8 cellular contexts compared by ENCODE assay signal in genomic region chr10:46841051-46841593, GRCh38.
DNase-seq lines count a peak whose midpoint lies in the region; ATAC-seq, FAIRE-seq and TF ChIP-seq lines count a peak whose summit lies in the region.
"Not testable (repeated sequence)": the region's sequence is repeated elsewhere in the genome, so short reads cannot be mapped to it uniquely, and the experiment has no call there.

No MANE protein-coding gene starts in this region.

- TF ChIP-seq POLR2A in A549 (IDR thresholded peaks at IDR 0.05; ENCODE audit: low read length); K562 (conservative IDR thresholded peaks at IDR 0.05); right lobe of liver (IDR thresholded peaks at IDR 0.05); upper lobe of left lung (IDR thresholded peaks at IDR 0.05): not testable (repeated sequence)

- not testable (repeated sequence) for BruUV-seq in K562 (replicated peaks; lab: Mats Ljungman, UMichigan)

- not testable (repeated sequence) for H3K36me3 Mint-ChIP-seq in natural killer cell treated with Interleukin-12 subunit alpha and Interleukin-12 subunit beta and Interleukin-15 and Interleukin-18, amount 100 ng/mL, for 72 hours

- not testable (repeated sequence) for TF ChIP-seq EP300 in A549 (IDR thresholded peaks at IDR 0.05); K562 (IDR thresholded peaks at IDR 0.05; ENCODE audit: low read length); upper lobe of left lung (IDR thresholded peaks at IDR 0.05)

- CTCF ChIA-PET in A549 (lab: Yijun Ruan, JAX); K562 (lab: Yijun Ruan, JAX; ENCODE audit: low intra/inter-chr PET ratio): not testable (repeated sequence)

- H3K4me2 ChIP-seq in A549; K562 (ENCODE audit: insufficient read depth, low read length): not testable (repeated sequence)

- not testable (repeated sequence) for H3K27me3 Mint-ChIP-seq in natural killer cell treated with Interleukin-12 subunit alpha and Interleukin-12 subunit beta and Interleukin-15 and Interleukin-18, amount 100 ng/mL, for 72 hours

- H4K20me1 ChIP-seq in K562 (replicated peaks; ENCODE audit: control insufficient read depth, insufficient read depth, low read length): not testable (repeated sequence)

- H3K9ac ChIP-seq in K562 (ENCODE audit: insufficient read depth in 1 of 2, low read depth in 2 of 2, low read length in 2 of 2): not testable (repeated sequence)

- 80% methylated on average over 2 of the region's 10 CpGs for WGBS in A549 (ENCODE audit: missing lambda C conversion rate)
- WGBS in K562 (ENCODE audit: insufficient coverage, low coverage, missing lambda C conversion rate): 60% methylated on average over 4 of the region's 10 CpGs
- WGBS in right cardiac atrium: 90% methylated on average over 10 of the region's 10 CpGs
- no CpG with 5 or more reads among the region's 10 CpGs for WGBS in right lobe of liver (ENCODE audit: insufficient coverage, low coverage, low lambda C conversion rate, missing lambda C conversion rate)
- 90% methylated on average over 2 of the region's 10 CpGs; no CpG with 5 or more reads in 1 of the 2 donors for WGBS in upper lobe of left lung, 2 donors

- not testable (repeated sequence) for H3K79me2 ChIP-seq in K562 (ENCODE audit: control insufficient read depth, insufficient read depth, low read length)

- ATAC-seq in A549: peak; percentile 21 to 39; a peak in 2 of 6 replicates
- peak; percentile 31; the same call in 2 of the 3 replicates for ATAC-seq in SK-N-SH treated with all-trans-retinoic acid at 6 μM for 48 hours
- peak; percentile 27; the same call in 2 of the 3 replicates for ATAC-seq in K562
- peak; percentile 9 for ATAC-seq in foreskin keratinocyte
- ATAC-seq in right cardiac atrium: peak; percentile 29 to 47
- peak in 3 of 4 donors; percentile 17 to 48 (median 21) for ATAC-seq in right lobe of liver
- ATAC-seq in natural killer cell treated with Interleukin-12 subunit alpha and Interleukin-12 subunit beta and Interleukin-15 and Interleukin-18, amount 100 ng/mL, for 72 hours: peak; percentile 27 to 43
- ATAC-seq in upper lobe of left lung (ENCODE audit: low FRiP score in 2 of 2): peak; percentile 58 to 69

- H3K4me1 Mint-ChIP-seq in natural killer cell treated with Interleukin-12 subunit alpha and Interleukin-12 subunit beta and Interleukin-15 and Interleukin-18, amount 100 ng/mL, for 72 hours (ENCODE audit: low read depth in 2 of 2): not testable (repeated sequence)

- H3K9me3 Mint-ChIP-seq in natural killer cell treated with Interleukin-12 subunit alpha and Interleukin-12 subunit beta and Interleukin-15 and Interleukin-18, amount 100 ng/mL, for 72 hours: not testable (repeated sequence)

- not testable (repeated sequence) for FAIRE-seq in A549 (lab: Jason Lieb, UNC); K562 (lab: Jason Lieb, UNC)

- H3K4me3 ChIP-seq in A549; K562; right cardiac atrium (ENCODE audit: low read length); right lobe of liver; upper lobe of left lung: not testable (repeated sequence)

- not testable (repeated sequence) for H2AFZ ChIP-seq in K562 (ENCODE audit: low read depth, low read length)

- not testable (repeated sequence) for H3K27ac Mint-ChIP-seq in natural killer cell treated with Interleukin-12 subunit alpha and Interleukin-12 subunit beta and Interleukin-15 and Interleukin-18, amount 100 ng/mL, for 72 hours

- H3K27me3 ChIP-seq in K562 (ENCODE audit: control insufficient read depth in 2 of 2, insufficient read depth in 2 of 2, low read length in 2 of 2); foreskin keratinocyte; right cardiac atrium (ENCODE audit: control insufficient read depth, insufficient read depth); right lobe of liver; upper lobe of left lung: not testable (repeated sequence)

- POLR2A ChIA-PET in A549 (lab: Yijun Ruan, JAX); K562 (lab: Yijun Ruan, JAX): not testable (repeated sequence)

- not testable (repeated sequence) for DNase-seq in A549 (ENCODE audit: low read depth in 1 of 2, low spot score in 1 of 2); K562 (ENCODE audit: extremely low read depth in 1 of 4, low spot score in 3 of 4); foreskin keratinocyte; natural killer cell treated with Interleukin-12 subunit alpha and Interleukin-12 subunit beta and Interleukin-15 and Interleukin-18, amount 100 ng/mL, for 72 hours (ENCODE audit: low spot score)
- DNase-seq in right cardiac atrium (peak in 2 of 3 donors; percentile 12), right lobe of liver (peak in 1 of 3 donors; percentile 16), upper lobe of left lung (peak in 1 of 2 donors; percentile 55)

- not testable (repeated sequence) for H3K36me3 ChIP-seq in K562 (ENCODE audit: control insufficient read depth, insufficient read depth, low read length); right lobe of liver; upper lobe of left lung

- not testable (repeated sequence) for H3K27ac ChIP-seq in A549; K562 (ENCODE audit: extremely low read depth, low read depth, low read length); foreskin keratinocyte; right cardiac atrium (ENCODE audit: low read length); right lobe of liver; upper lobe of left lung

- H3K4me3 Mint-ChIP-seq in natural killer cell treated with Interleukin-12 subunit alpha and Interleukin-12 subunit beta and Interleukin-15 and Interleukin-18, amount 100 ng/mL, for 72 hours: not testable (repeated sequence)

- in situ Hi-C loops in K562 (cut with MboI): loop anchor here (5.0 kb wide), 1 partner anchor 624 kb away; no protein-coding TSS in a partner anchor

- H3K4me1 ChIP-seq in A549; K562 (replicated peaks in 1 of 2; ENCODE audit: control insufficient read depth in 2 of 2, insufficient read depth in 2 of 2, low read length in 2 of 2); foreskin keratinocyte; right cardiac atrium (ENCODE audit: control insufficient read depth, insufficient read depth, low read length); right lobe of liver; upper lobe of left lung: not testable (repeated sequence)

- intact Hi-C loops in K562 (cut with micrococcal nuclease); right cardiac atrium (cut with DNase I); right lobe of liver (cut with DNase I): not testable (repeated sequence)

- not testable (repeated sequence) for H3K9me1 ChIP-seq in K562 (ENCODE audit: control insufficient read depth, insufficient read depth, low read length)

- not testable (repeated sequence) for TF ChIP-seq CTCF in A549 (IDR thresholded peaks at IDR 0.05); K562 (IDR thresholded peaks at IDR 0.05 in 2 of 3, conservative IDR thresholded peaks at IDR 0.05 in 1 of 3; ENCODE audit: insufficient read depth in 2 of 3, low read depth in 1 of 3, low read length in 3 of 3); foreskin keratinocyte (conservative IDR thresholded peaks at IDR 0.05); right lobe of liver (IDR thresholded peaks at IDR 0.05); upper lobe of left lung (IDR thresholded peaks at IDR 0.05)

- TF ChIP-seq RAD21 in A549 (conservative IDR thresholded peaks at IDR 0.05 in 1 of 2, IDR thresholded peaks at IDR 0.05 in 1 of 2); K562 (CRISPR knock-in tag; conservative IDR thresholded peaks at IDR 0.05 in 1 of 2, IDR thresholded peaks at IDR 0.05 in 1 of 2): not testable (repeated sequence)

- not testable (repeated sequence) for H3K9me3 ChIP-seq in A549; K562 (replicated peaks; ENCODE audit: control insufficient read depth, insufficient read depth, low read depth, low read length); right cardiac atrium (ENCODE audit: control insufficient read depth, low read length); right lobe of liver; upper lobe of left lung

Comparison
In these comparisons a context has a peak if more than half of its experiments do, and no peak if none do; other contexts are left out.
1. ATAC-seq: peak in every context shown above with its lines; median percentile 64 in upper lobe of left lung; 38 in right cardiac atrium; 35 in natural killer cell treated with Interleukin-12 subunit alpha and Interleukin-12 subunit beta and Interleukin-15 and Interleukin-18, amount 100 ng/mL, for 72 hours; 31 in SK-N-SH treated with all-trans-retinoic acid at 6 μM for 48 hours; 30 in A549; 27 in K562; 21 in right lobe of liver; 9 in foreskin keratinocyte.